22 cellular contexts compared by ENCODE assay signal in genomic region chr6:4799912-4800311, GRCh38.
"Had no signal": no experiment of that assay in that cellular context is flagged by ENCODE, and none has a peak within 500 bp of the region (broad histone marks: within the 10 kb centered on the region; RNA-seq: fewer than 3 reads in every experiment).

No MANE protein-coding gene starts in this region.

- H3K36me3 ChIP-seq: MG63 had no signal

- H3K27me3 ChIP-seq: MG63 had no signal

- H3K4me3 Mint-ChIP-seq: T-cell had no signal

- H3K27ac ChIP-seq: RWPE1 had no signal

- FAIRE-seq: HepG2 had no signal

- H3K27ac Mint-ChIP-seq: T-cell had no signal

- H3K27me3 Mint-ChIP-seq: T-cell had no signal

- H3K4me3 ChIP-seq: MG63 had no signal

- ATAC-seq: HepG2, Panc1, PC-3, T-cell had no signal

- H3K36me3 Mint-ChIP-seq: T-cell had no signal

- DNase-seq: IMR-90, MG63, NCI-H1092, NCI-H1105 treated with DMSO at 0.1 percent for 48 hours, NCI-H1417 treated with DMSO at 0.1 percent for 48 hours, NCI-H146, NCI-H1694 treated with DMSO at 0.1 percent for 48 hours, NCI-H1930, NCI-H2081, NCI-H2107, NCI-H2227 treated with DMSO at 0.1 percent for 48 hours, NCI-H524, NCI-H526 treated with DMSO at 0.1 percent for 48 hours, NCI-H748 treated with DMSO at 0.1 percent for 48 hours, PC-3, SHP77, SK-N-SH, SW 1271, T-cell had no signal
